Comparison of ENCODE assay signal across 20 cellular contexts in genomic region chr3:56998081-56998529, GRCh38.
DNase-seq lines count a peak whose midpoint lies in the region; ATAC-seq, FAIRE-seq and TF ChIP-seq lines count a peak whose summit lies in the region.
"Had no signal": no experiment of that assay in that cellular context is flagged by ENCODE, and none has a peak within 500 bp of the region (broad histone marks: within the 10 kb centered on the region; RNA-seq: fewer than 3 reads in every experiment).

No MANE protein-coding gene starts in this region.

- H3K27me3 ChIP-seq in GM23248 (replicated peaks; ENCODE audit: insufficient read depth) (no peaks in the 10 kb centered on the region), PC-3 (ENCODE audit: low read length) (no peaks in the 10 kb centered on the region), right cardiac atrium (ENCODE audit: control insufficient read depth, insufficient read depth) (no peaks in the 10 kb centered on the region), sigmoid colon (no peaks in the 10 kb centered on the region), neural progenitor cell (no peaks in the 10 kb centered on the region)
- H3K27me3 ChIP-seq: gastrocnemius medialis had no signal

- WGBS in GM23248 (ENCODE audit: low coverage in 1 of 2, low lambda C conversion rate in 2 of 2, missing lambda C conversion rate in 2 of 2), 2 experiments: 29 to 44% methylated on average over 3 of the region's 3 CpGs
- WGBS in right cardiac atrium: 36% methylated on average over 3 of the region's 3 CpGs
- 22 to 55% methylated on average over 3 of the region's 3 CpGs for WGBS in sigmoid colon, 2 donors

- H3K4me2 ChIP-seq in GM23248 (ENCODE audit: unreplicated experiment) (peak overlapping the region; percentile 8), PC-3 (ENCODE audit: low read length) (no peak overlapping the region), neural progenitor cell (no peak overlapping the region)

- H3K4me1 ChIP-seq in GM23248 (ENCODE audit: insufficient read depth): peaks cover 15% of the 10 kb centered on the region
- peaks cover 11% of the 10 kb centered on the region; the same call in 1 of the 2 replicates for H3K4me1 ChIP-seq in PC-3 (ENCODE audit: insufficient read depth, low read length)
- peaks cover 2% of the 10 kb centered on the region for H3K4me1 ChIP-seq in right cardiac atrium (ENCODE audit: control insufficient read depth, insufficient read depth, low read length)
- H3K4me1 ChIP-seq in sigmoid colon: peaks cover 0 to 45% (median 29%) of the 10 kb centered on the region in 4 donors
- H3K4me1 ChIP-seq in neural progenitor cell: no peaks in the 10 kb centered on the region
- H3K4me1 ChIP-seq: gastrocnemius medialis had no signal

- no peaks in the 10 kb centered on the region for H4K20me1 ChIP-seq in GM23248 (ENCODE audit: insufficient read depth)
- H4K20me1 ChIP-seq in PC-3 (ENCODE audit: low read length): no peaks in the 10 kb centered on the region
- H4K20me1 ChIP-seq in neural progenitor cell (ENCODE audit: low read depth): no peaks in the 10 kb centered on the region

- H3F3A ChIP-seq in GM23248 (ENCODE audit: insufficient read depth): peaks cover 10% of the 10 kb centered on the region; the same call in 1 of the 2 replicates
- H3F3A ChIP-seq in PC-3 (ENCODE audit: low read length, unreplicated experiment): no peaks in the 10 kb centered on the region
- no peaks in the 10 kb centered on the region for H3F3A ChIP-seq in neural progenitor cell (ENCODE audit: low read depth)

- no peak for TF ChIP-seq POLR2A in sigmoid colon (IDR thresholded peaks at IDR 0.05)

- H3K36me3 ChIP-seq in GM23248 (ENCODE audit: low read depth): no peaks in the 10 kb centered on the region
- H3K36me3 ChIP-seq in PC-3 (ENCODE audit: low read depth, low read length): no peaks in the 10 kb centered on the region
- no peaks in the 10 kb centered on the region for H3K36me3 ChIP-seq in sigmoid colon
- no peaks in the 10 kb centered on the region for H3K36me3 ChIP-seq in neural progenitor cell
- H3K36me3 ChIP-seq: gastrocnemius medialis had no signal

- no peaks in the 10 kb centered on the region for H3K9me2 ChIP-seq in GM23248 (ENCODE audit: insufficient read depth)
- H3K9me2 ChIP-seq in PC-3 (replicated peaks; ENCODE audit: low read length): no peaks in the 10 kb centered on the region

- intact Hi-C loops in PC-3 (cut with micrococcal nuclease) (loop anchor here (2.0 to 5.0 kb wide), 2 partner anchors 81 to 104 kb away; no protein-coding TSS in a partner anchor), right cardiac atrium (cut with DNase I) (loop anchor here (5.0 to 10.0 kb wide), 5 partner anchors 77 to 227 kb away; partner anchors contain the start of gene APPL1 (in 1 of the 4)), sigmoid colon (cut with DNase I) (loop anchor here (5.0 kb wide), 2 partner anchors 169 to 229 kb away; partner anchors contain the start of genes APPL1 and IL17RD)

- no peaks in the 10 kb centered on the region for H3K4me1 Mint-ChIP-seq in activated T-cell treated with anti-CD3 and anti-CD28 coated beads, Interleukin-2, amount 50 U/mL, for 24 hours (ENCODE audit: low read depth)
- peaks cover 8% of the 10 kb centered on the region for H3K4me1 Mint-ChIP-seq in neural progenitor cell
- H3K4me1 Mint-ChIP-seq: stimulated activated naive CD8-positive, alpha-beta T cell treated with anti-CD3 and anti-CD28 coated beads, Interleukin-15, amount 100 ng/mL, for 72 hours had no signal

- no peak for FAIRE-seq in RCC 7860 (lab: Jason Lieb, UNC)
- FAIRE-seq: endometrium had no signal

- no peak for DNase-seq in GM23248
- no peak for DNase-seq in PC-3
- DNase-seq in right cardiac atrium: no peak
- DNase-seq in sigmoid colon: no peak
- DNase-seq in activated T-cell treated with anti-CD3 and anti-CD28 coated beads, Interleukin-2, amount 50 U/mL, for 24 hours: no peak
- DNase-seq in SKM-1 (lab: John Stamatoyannopoulos, UW; ENCODE audit: unreplicated experiment): no peak
- no peak for DNase-seq in neural progenitor cell (ENCODE audit: low spot score)
- DNase-seq in RCC 7860 (ENCODE audit: low spot score): no peak
- DNase-seq: activated CD4-positive, alpha-beta T cell treated with anti-CD3 and anti-CD28 coated beads, Interleukin-2, amount 50 U/mL, for 1 hour; activated T-cell treated with anti-CD3 and anti-CD28 coated beads for 4 hours; Calu3; gastrocnemius medialis; GDM1; NCI-H2171; SIG-M5; stimulated activated CD4-positive, alpha-beta T cell treated with anti-CD3 and anti-CD28 coated beads, Interleukin-12 subunit alpha, Interleukin-12 subunit beta, amount 100 ng/mL, for 4 hours; stimulated activated naive CD8-positive, alpha-beta T cell treated with anti-CD3 and anti-CD28 coated beads, Interleukin-15, amount 100 ng/mL, for 72 hours had no signal

- H3K27ac ChIP-seq in GM23248: peak overlapping the region; percentile 29
- H3K27ac ChIP-seq in PC-3 (ENCODE audit: low read length): no peak overlapping the region
- no peak overlapping the region for H3K27ac ChIP-seq in right cardiac atrium (ENCODE audit: low read length)
- H3K27ac ChIP-seq in sigmoid colon: peak overlapping the region; percentile 53 to 78 (median 72)
- no peak overlapping the region for H3K27ac ChIP-seq in neural progenitor cell
- H3K27ac ChIP-seq: gastrocnemius medialis had no signal

- in situ Hi-C loops in GM23248 (cut with MboI): no loop called here

- H3K79me2 ChIP-seq in GM23248 (ENCODE audit: insufficient read depth) (no peaks in the 10 kb centered on the region), PC-3 (ENCODE audit: low read length) (no peaks in the 10 kb centered on the region), neural progenitor cell (ENCODE audit: low read depth) (no peaks in the 10 kb centered on the region)

- ATAC-seq in PC-3 (peak; percentile 79), right cardiac atrium (peak; percentile 71 to 81)
- ATAC-seq: gastrocnemius medialis; stimulated activated naive CD8-positive, alpha-beta T cell treated with anti-CD3 and anti-CD28 coated beads, Interleukin-15, amount 100 ng/mL, for 72 hours had no signal

- no peaks in the 10 kb centered on the region for H3K27me3 Mint-ChIP-seq in activated T-cell treated with anti-CD3 and anti-CD28 coated beads, Interleukin-2, amount 50 U/mL, for 24 hours
- no peaks in the 10 kb centered on the region for H3K27me3 Mint-ChIP-seq in neural progenitor cell (ENCODE audit: insufficient read depth, low read depth)
- H3K27me3 Mint-ChIP-seq: activated naive CD4-positive, alpha-beta T cell treated with anti-CD3 and anti-CD28 coated beads, Interleukin-2, amount 50 U/mL, for 24 hours; stimulated activated naive CD8-positive, alpha-beta T cell treated with anti-CD3 and anti-CD28 coated beads, Interleukin-15, amount 100 ng/mL, for 72 hours had no signal

- no peak overlapping the region for H3K4me3 ChIP-seq in GM23248
- H3K4me3 ChIP-seq in PC-3 (ENCODE audit: low read length): no peak overlapping the region
- no peak overlapping the region for H3K4me3 ChIP-seq in right cardiac atrium (ENCODE audit: low read length)
- no peak overlapping the region for H3K4me3 ChIP-seq in sigmoid colon
- H3K4me3 ChIP-seq in neural progenitor cell: no peak overlapping the region
- H3K4me3 ChIP-seq: gastrocnemius medialis had no signal

- no peaks in the 10 kb centered on the region for H3K9me3 Mint-ChIP-seq in activated T-cell treated with anti-CD3 and anti-CD28 coated beads, Interleukin-2, amount 50 U/mL, for 24 hours
- H3K9me3 Mint-ChIP-seq in neural progenitor cell: no peaks in the 10 kb centered on the region
- H3K9me3 Mint-ChIP-seq: activated naive CD4-positive, alpha-beta T cell treated with anti-CD3 and anti-CD28 coated beads, Interleukin-2, amount 50 U/mL, for 24 hours; stimulated activated naive CD8-positive, alpha-beta T cell treated with anti-CD3 and anti-CD28 coated beads, Interleukin-15, amount 100 ng/mL, for 72 hours had no signal

- H3K36me3 Mint-ChIP-seq in activated T-cell treated with anti-CD3 and anti-CD28 coated beads, Interleukin-2, amount 50 U/mL, for 24 hours (ENCODE audit: low read depth): no peaks in the 10 kb centered on the region
- H3K36me3 Mint-ChIP-seq in neural progenitor cell: no peaks in the 10 kb centered on the region
- H3K36me3 Mint-ChIP-seq: activated naive CD4-positive, alpha-beta T cell treated with anti-CD3 and anti-CD28 coated beads, Interleukin-2, amount 50 U/mL, for 24 hours had no signal

- 0 out of 2 replicates have a peak overlapping the region, but pooled peaks have one; percentile 17 for H2AFZ ChIP-seq in GM23248
- no peak overlapping the region for H2AFZ ChIP-seq in PC-3 (ENCODE audit: low read length)
- no peak overlapping the region for H2AFZ ChIP-seq in neural progenitor cell (replicated peaks)

- TF ChIP-seq CTCF in PC-3 (conservative IDR thresholded peaks at IDR 0.05; ENCODE audit: low read depth, low read length) (no peak), sigmoid colon (IDR thresholded peaks at IDR 0.05) (no peak), neural progenitor cell (IDR thresholded peaks at IDR 0.05) (no peak)

- H3K9ac ChIP-seq in GM23248 (no peak overlapping the region), PC-3 (ENCODE audit: low read length) (no peak overlapping the region), neural progenitor cell (no peak overlapping the region)

- no peak overlapping the region for H3K27ac Mint-ChIP-seq in activated T-cell treated with anti-CD3 and anti-CD28 coated beads, Interleukin-2, amount 50 U/mL, for 24 hours
- H3K27ac Mint-ChIP-seq in neural progenitor cell: no peak overlapping the region
- H3K27ac Mint-ChIP-seq: activated naive CD4-positive, alpha-beta T cell treated with anti-CD3 and anti-CD28 coated beads, Interleukin-2, amount 50 U/mL, for 24 hours; stimulated activated naive CD8-positive, alpha-beta T cell treated with anti-CD3 and anti-CD28 coated beads, Interleukin-15, amount 100 ng/mL, for 72 hours had no signal

- H3K4me3 Mint-ChIP-seq in activated T-cell treated with anti-CD3 and anti-CD28 coated beads, Interleukin-2, amount 50 U/mL, for 24 hours: no peak overlapping the region
- H3K4me3 Mint-ChIP-seq in neural progenitor cell: no peak overlapping the region
- H3K4me3 Mint-ChIP-seq: activated naive CD4-positive, alpha-beta T cell treated with anti-CD3 and anti-CD28 coated beads, Interleukin-2, amount 50 U/mL, for 24 hours; central memory CD8-positive, alpha-beta T cell; stimulated activated naive CD8-positive, alpha-beta T cell treated with anti-CD3 and anti-CD28 coated beads, Interleukin-15, amount 100 ng/mL, for 72 hours had no signal

- CTCF ChIA-PET in PC-3 (lab: Charles Lee): interaction anchor here (1.0 kb wide), 1 partner anchor 16 kb away, joined by 10 read pairs; no protein-coding TSS in a partner anchor

- no TSS peak for BruUV-seq in PC-3 (replicated peaks; lab: Mats Ljungman, UMichigan)

- H3K9me3 ChIP-seq in GM23248 (ENCODE audit: low read depth): no peaks in the 10 kb centered on the region
- no peaks in the 10 kb centered on the region for H3K9me3 ChIP-seq in PC-3 (ENCODE audit: low read length)
- no peaks in the 10 kb centered on the region for H3K9me3 ChIP-seq in right cardiac atrium (ENCODE audit: control insufficient read depth, low read length)
- no peaks in the 10 kb centered on the region for H3K9me3 ChIP-seq in sigmoid colon
- no peaks in the 10 kb centered on the region for H3K9me3 ChIP-seq in neural progenitor cell (ENCODE audit: low read depth)
- H3K9me3 ChIP-seq: gastrocnemius medialis had no signal

- no peak for TF ChIP-seq EP300 in sigmoid colon (IDR thresholded peaks at IDR 0.05)

- POLR2A ChIA-PET in PC-3 (lab: Charles Lee; ENCODE audit: unreplicated experiment): interaction anchor here (0.6 to 0.7 kb wide), 3 partner anchors 63 to 274 kb away, joined by 6 to 9 read pairs (median 7); partner anchors contain the start of gene SPATA12

Comparison
In these comparisons a context has a peak if more than half of its experiments do, and no peak if none do; other contexts are left out.
1. H3K27ac ChIP-seq: peak in GM23248 (single experiment) and sigmoid colon (4 of 4); none in PC-3 (single experiment), right cardiac atrium (single experiment) and neural progenitor cell (single experiment).